Comparison of ENCODE assay signal across 13 cellular contexts in genomic region chr2:110124038-110124825, GRCh38. TPM values are rescaled to one million over a fixed set of nuclear protein-coding genes. Genes with fewer than 3 reads are reported as not detected.
DNase-seq lines count a peak whose midpoint lies in the region; ATAC-seq and TF ChIP-seq lines count a peak whose summit lies in the region.
"Had no signal": no experiment of that assay in that cellular context is flagged by ENCODE, and none has a peak within 500 bp of the region (broad histone marks: within the 10 kb centered on the region; RNA-seq: fewer than 3 reads in every experiment).

No MANE protein-coding gene starts in this region.

- no peaks in the 10 kb centered on the region for H3K27me3 ChIP-seq in lung (ENCODE audit: control insufficient read depth, insufficient read depth)
- H3K27me3 ChIP-seq: SJSA1 had no signal

- WGBS in lung, 2 donors, result 75 to 90% methylated on average over 4 of the region's 4 CpGs

- H3K36me3 ChIP-seq in lung (ENCODE audit: control insufficient read depth in 2 of 2, insufficient read depth in 2 of 2, low read length in 2 of 2), result no peaks in the 10 kb centered on the region
- H3K36me3 ChIP-seq: SJSA1 had no signal

- H3K27ac ChIP-seq in lung (ENCODE audit: low read depth in 1 of 2, low read length in 1 of 2), result peak overlapping the region in 1 of 2 donors; percentile 47
- H3K27ac ChIP-seq: SJSA1 had no signal

- H3K4me1 ChIP-seq in lung (ENCODE audit: control insufficient read depth in 2 of 2, insufficient read depth in 2 of 2, low read length in 2 of 2), result peaks cover 4 to 9% of the 10 kb centered on the region in 2 donors
- H3K4me1 ChIP-seq: SJSA1 had no signal

- peak; percentile 61 for DNase-seq in DMS79 (lab: John Stamatoyannopoulos, UW)
- DNase-seq in DMS79 treated with DMSO at 0.1 percent for 48 hours (lab: John Stamatoyannopoulos, UW), result peak; percentile 70
- peak; percentile 26 for DNase-seq in NCI-H69 (lab: John Stamatoyannopoulos, UW)
- peak; percentile 49 for DNase-seq in lung (ENCODE audit: low spot score)
- no peak for DNase-seq in AG20443 (ENCODE audit: low spot score)
- no peak for DNase-seq in mesenteric fat pad (ENCODE audit: low spot score)
- DNase-seq: CD8-positive, alpha-beta T cell; KG1; NCI-H1105 treated with DMSO at 0.1 percent for 48 hours; NCI-H187 treated with DMSO at 0.1 percent for 48 hours had no signal

- no peaks in the 10 kb centered on the region for H3K9me3 ChIP-seq in lung (ENCODE audit: control insufficient read depth in 2 of 2, insufficient read depth in 1 of 2, low read length in 1 of 2)
- H3K9me3 ChIP-seq: SJSA1 had no signal

- TF ChIP-seq CTCF in lung (IDR thresholded peaks at IDR 0.05; ENCODE audit: control extremely low read depth, extremely low read depth), result no peak

- ATAC-seq in lung (ENCODE audit: insufficient read depth, low FRiP score) (peak; percentile 58), GM21529 (IDR thresholded peaks at IDR 0.05; ENCODE audit: unreplicated experiment) (no peak)
- ATAC-seq: CD8-positive, alpha-beta T cell had no signal

- no peak overlapping the region for H3K4me3 ChIP-seq in lung
- H3K4me3 ChIP-seq: SJSA1 had no signal

RNA-seq across cellular contexts. Expression of gene MALL, which starts 8.6 kb away (rescaled TPM):
- total RNA-seq in lung, result 100 to 1,000 TPM; 121 to 123 TPM
- polyA plus RNA-seq in lung, result 10 to 100 TPM; 41.5 to 97.7 TPM
- 20.8 TPM for total RNA-seq in mesenteric fat pad
- total RNA-seq: CD8-positive, alpha-beta T cell; OCI-LY7; SJSA1 had no signal

Comparison
In these comparisons a context has a peak if more than half of its experiments do, and no peak if none do; other contexts are left out.
1. DNase-seq: peak in DMS79 (single experiment), DMS79 treated with DMSO at 0.1 percent for 48 hours (single experiment), NCI-H69 (single experiment) and lung (single experiment); none in AG20443 (single experiment) and mesenteric fat pad (single experiment).